1 cellular context compared by ENCODE assay signal in the genomic region with DNA sequence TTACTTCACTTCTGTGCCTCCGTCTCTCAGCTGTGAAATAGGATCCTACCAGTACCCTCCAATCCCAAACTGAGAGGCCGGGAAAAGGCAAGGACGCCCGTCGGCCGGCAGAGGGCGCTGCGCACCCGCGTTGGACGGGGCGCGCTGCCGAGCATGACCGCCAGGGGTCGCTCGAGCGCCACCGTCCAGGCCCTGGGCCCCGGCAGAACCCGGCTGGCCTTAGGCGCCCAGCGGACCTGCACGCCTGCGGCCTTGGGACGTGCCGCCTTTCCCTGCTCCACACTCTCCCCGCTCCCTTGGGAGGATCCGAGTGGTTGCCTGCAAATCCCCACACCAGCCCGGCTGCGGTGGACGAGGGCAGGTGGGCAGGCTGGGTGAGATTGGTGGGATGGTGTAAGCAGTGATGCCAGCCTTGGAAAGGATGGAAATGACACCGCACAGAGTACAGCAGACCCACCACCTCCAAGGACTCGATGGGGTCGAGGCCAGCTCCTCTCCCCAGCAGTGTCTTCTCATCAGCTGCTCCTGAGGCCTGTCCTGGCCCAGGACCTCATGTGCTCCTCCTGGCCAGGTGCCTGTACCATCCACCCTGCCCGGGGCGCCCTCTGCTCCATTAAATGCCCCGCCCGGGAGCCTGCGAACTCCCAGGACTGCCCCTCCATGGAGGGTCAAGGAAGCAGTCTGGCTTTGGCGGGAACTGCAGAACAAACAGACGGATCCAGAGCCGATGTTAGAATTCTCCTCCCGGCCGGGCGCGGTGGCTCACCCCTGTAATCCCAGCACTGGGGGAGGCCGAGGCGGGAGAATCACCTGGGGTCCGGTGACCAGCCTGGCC.
TF ChIP-seq lines count a peak whose summit lies in the region.

No MANE protein-coding gene starts in this region.

TF ChIP-seq in K562, 482 proteins besides CTCF, POLR2A, EP300 and RAD21 (continued from another document and continues in another):
- no peak for TF ChIP-seq ZNF12 (CRISPR knock-in tag; IDR thresholded peaks at IDR 0.05)
- TF ChIP-seq, protein P1, sequence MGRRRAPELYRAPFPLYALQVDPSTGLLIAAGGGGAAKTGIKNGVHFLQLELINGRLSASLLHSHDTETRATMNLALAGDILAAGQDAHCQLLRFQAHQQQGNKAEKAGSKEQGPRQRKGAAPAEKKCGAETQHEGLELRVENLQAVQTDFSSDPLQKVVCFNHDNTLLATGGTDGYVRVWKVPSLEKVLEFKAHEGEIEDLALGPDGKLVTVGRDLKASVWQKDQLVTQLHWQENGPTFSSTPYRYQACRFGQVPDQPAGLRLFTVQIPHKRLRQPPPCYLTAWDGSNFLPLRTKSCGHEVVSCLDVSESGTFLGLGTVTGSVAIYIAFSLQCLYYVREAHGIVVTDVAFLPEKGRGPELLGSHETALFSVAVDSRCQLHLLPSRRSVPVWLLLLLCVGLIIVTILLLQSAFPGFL (CRISPR knock-in tag; IDR thresholded peaks at IDR 0.05), result no peak
- TF ChIP-seq, protein P2, sequence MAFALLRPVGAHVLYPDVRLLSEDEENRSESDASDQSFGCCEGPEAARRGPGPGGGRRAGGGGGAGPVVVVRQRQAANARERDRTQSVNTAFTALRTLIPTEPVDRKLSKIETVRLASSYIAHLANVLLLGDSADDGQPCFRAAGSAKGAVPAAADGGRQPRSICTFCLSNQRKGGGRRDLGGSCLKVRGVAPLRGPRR (CRISPR knock-in tag; IDR thresholded peaks at IDR 0.05), result no peak
- TF ChIP-seq ZNF253 (CRISPR knock-in tag; conservative IDR thresholded peaks at IDR 0.05), result no peak
- no peak for TF ChIP-seq NFE2L1 (tag; IDR thresholded peaks at IDR 0.05; ENCODE audit: borderline replicate concordance, low read depth)
- TF ChIP-seq HNRNPK (IDR thresholded peaks at IDR 0.05; ENCODE audit: low read depth, low read length, poor library complexity, severe bottlenecking), result no peak
- TF ChIP-seq, protein P3, sequence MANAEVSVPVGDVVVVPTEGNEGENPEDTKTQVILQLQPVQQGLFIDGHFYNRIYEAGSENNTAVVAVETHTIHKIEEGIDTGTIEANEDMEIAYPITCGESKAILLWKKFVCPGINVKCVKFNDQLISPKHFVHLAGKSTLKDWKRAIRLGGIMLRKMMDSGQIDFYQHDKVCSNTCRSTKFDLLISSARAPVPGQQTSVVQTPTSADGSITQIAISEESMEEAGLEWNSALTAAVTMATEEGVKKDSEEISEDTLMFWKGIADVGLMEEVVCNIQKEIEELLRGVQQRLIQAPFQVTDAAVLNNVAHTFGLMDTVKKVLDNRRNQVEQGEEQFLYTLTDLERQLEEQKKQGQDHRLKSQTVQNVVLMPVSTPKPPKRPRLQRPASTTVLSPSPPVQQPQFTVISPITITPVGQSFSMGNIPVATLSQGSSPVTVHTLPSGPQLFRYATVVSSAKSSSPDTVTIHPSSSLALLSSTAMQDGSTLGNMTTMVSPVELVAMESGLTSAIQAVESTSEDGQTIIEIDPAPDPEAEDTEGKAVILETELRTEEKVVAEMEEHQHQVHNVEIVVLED (CRISPR knock-in tag; IDR thresholded peaks at IDR 0.05), result peak; percentile 35; the same call in 1 of the 2 replicates
- no peak for TF ChIP-seq PURB (CRISPR knock-in tag; IDR thresholded peaks at IDR 0.05; ENCODE audit: low read depth)
- TF ChIP-seq BRD4 (IDR thresholded peaks at IDR 0.05), result no peak
- TF ChIP-seq ESRRA (IDR thresholded peaks at IDR 0.05; ENCODE audit: borderline replicate concordance, low read depth), result peak; percentile 72
- 0 out of 4 replicates have a peak, but pooled peaks have one; percentile 6 to 52 for TF ChIP-seq TBL1XR1 (IDR thresholded peaks at IDR 0.05; ENCODE audit: low read length in 2 of 2)
- no peak for TF ChIP-seq PYGO2 (tag; IDR thresholded peaks at IDR 0.05)
- peak; percentile 54 for TF ChIP-seq SOX6 (IDR thresholded peaks at IDR 0.05)
- no peak for TF ChIP-seq PHF20 (IDR thresholded peaks at IDR 0.05; ENCODE audit: partially characterized antibody)
- no peak for TF ChIP-seq SP2 (IDR thresholded peaks at IDR 0.05; ENCODE audit: extremely low read depth, low read depth, low read length, poor library complexity, severe bottlenecking)
- TF ChIP-seq, protein P4, sequence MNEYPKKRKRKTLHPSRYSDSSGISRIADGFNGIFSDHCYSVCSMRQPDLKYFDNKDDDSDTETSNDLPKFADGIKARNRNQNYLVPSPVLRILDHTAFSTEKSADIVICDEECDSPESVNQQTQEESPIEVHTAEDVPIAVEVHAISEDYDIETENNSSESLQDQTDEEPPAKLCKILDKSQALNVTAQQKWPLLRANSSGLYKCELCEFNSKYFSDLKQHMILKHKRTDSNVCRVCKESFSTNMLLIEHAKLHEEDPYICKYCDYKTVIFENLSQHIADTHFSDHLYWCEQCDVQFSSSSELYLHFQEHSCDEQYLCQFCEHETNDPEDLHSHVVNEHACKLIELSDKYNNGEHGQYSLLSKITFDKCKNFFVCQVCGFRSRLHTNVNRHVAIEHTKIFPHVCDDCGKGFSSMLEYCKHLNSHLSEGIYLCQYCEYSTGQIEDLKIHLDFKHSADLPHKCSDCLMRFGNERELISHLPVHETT (CRISPR knock-in tag; conservative IDR thresholded peaks at IDR 0.05 in 1 of 2, IDR thresholded peaks at IDR 0.05 in 1 of 2), result no peak
- TF ChIP-seq, protein P5, sequence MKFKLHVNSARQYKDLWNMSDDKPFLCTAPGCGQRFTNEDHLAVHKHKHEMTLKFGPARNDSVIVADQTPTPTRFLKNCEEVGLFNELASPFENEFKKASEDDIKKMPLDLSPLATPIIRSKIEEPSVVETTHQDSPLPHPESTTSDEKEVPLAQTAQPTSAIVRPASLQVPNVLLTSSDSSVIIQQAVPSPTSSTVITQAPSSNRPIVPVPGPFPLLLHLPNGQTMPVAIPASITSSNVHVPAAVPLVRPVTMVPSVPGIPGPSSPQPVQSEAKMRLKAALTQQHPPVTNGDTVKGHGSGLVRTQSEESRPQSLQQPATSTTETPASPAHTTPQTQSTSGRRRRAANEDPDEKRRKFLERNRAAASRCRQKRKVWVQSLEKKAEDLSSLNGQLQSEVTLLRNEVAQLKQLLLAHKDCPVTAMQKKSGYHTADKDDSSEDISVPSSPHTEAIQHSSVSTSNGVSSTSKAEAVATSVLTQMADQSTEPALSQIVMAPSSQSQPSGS (CRISPR knock-in tag; IDR thresholded peaks at IDR 0.05), result no peak
- TF ChIP-seq KDM2B (CRISPR knock-in tag; IDR thresholded peaks at IDR 0.05), result no peak
- no peak for TF ChIP-seq CSDE1 (IDR thresholded peaks at IDR 0.05)
- TF ChIP-seq, protein P6, sequence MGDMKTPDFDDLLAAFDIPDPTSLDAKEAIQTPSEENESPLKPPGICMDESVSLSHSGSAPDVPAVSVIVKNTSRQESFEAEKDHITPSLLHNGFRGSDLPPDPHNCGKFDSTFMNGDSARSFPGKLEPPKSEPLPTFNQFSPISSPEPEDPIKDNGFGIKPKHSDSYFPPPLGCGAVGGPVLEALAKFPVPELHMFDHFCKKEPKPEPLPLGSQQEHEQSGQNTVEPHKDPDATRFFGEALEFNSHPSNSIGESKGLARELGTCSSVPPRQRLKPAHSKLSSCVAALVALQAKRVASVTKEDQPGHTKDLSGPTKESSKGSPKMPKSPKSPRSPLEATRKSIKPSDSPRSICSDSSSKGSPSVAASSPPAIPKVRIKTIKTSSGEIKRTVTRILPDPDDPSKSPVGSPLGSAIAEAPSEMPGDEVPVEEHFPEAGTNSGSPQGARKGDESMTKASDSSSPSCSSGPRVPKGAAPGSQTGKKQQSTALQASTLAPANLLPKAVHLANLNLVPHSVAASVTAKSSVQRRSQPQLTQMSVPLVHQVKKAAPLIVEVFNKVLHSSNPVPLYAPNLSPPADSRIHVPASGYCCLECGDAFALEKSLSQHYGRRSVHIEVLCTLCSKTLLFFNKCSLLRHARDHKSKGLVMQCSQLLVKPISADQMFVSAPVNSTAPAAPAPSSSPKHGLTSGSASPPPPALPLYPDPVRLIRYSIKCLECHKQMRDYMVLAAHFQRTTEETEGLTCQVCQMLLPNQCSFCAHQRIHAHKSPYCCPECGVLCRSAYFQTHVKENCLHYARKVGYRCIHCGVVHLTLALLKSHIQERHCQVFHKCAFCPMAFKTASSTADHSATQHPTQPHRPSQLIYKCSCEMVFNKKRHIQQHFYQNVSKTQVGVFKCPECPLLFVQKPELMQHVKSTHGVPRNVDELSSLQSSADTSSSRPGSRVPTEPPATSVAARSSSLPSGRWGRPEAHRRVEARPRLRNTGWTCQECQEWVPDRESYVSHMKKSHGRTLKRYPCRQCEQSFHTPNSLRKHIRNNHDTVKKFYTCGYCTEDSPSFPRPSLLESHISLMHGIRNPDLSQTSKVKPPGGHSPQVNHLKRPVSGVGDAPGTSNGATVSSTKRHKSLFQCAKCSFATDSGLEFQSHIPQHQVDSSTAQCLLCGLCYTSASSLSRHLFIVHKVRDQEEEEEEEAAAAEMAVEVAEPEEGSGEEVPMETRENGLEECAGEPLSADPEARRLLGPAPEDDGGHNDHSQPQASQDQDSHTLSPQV (IDR thresholded peaks at IDR 0.05), result peak; percentile 89
- TF ChIP-seq DACH1 (IDR thresholded peaks at IDR 0.05; ENCODE audit: partially characterized antibody), result no peak
- no peak for TF ChIP-seq ZNF143 (CRISPR knock-in tag; IDR thresholded peaks at IDR 0.05)
- TF ChIP-seq STAT5A (IDR thresholded peaks at IDR 0.05; ENCODE audit: borderline replicate concordance, low read length), result no peak
- TF ChIP-seq, protein P7, sequence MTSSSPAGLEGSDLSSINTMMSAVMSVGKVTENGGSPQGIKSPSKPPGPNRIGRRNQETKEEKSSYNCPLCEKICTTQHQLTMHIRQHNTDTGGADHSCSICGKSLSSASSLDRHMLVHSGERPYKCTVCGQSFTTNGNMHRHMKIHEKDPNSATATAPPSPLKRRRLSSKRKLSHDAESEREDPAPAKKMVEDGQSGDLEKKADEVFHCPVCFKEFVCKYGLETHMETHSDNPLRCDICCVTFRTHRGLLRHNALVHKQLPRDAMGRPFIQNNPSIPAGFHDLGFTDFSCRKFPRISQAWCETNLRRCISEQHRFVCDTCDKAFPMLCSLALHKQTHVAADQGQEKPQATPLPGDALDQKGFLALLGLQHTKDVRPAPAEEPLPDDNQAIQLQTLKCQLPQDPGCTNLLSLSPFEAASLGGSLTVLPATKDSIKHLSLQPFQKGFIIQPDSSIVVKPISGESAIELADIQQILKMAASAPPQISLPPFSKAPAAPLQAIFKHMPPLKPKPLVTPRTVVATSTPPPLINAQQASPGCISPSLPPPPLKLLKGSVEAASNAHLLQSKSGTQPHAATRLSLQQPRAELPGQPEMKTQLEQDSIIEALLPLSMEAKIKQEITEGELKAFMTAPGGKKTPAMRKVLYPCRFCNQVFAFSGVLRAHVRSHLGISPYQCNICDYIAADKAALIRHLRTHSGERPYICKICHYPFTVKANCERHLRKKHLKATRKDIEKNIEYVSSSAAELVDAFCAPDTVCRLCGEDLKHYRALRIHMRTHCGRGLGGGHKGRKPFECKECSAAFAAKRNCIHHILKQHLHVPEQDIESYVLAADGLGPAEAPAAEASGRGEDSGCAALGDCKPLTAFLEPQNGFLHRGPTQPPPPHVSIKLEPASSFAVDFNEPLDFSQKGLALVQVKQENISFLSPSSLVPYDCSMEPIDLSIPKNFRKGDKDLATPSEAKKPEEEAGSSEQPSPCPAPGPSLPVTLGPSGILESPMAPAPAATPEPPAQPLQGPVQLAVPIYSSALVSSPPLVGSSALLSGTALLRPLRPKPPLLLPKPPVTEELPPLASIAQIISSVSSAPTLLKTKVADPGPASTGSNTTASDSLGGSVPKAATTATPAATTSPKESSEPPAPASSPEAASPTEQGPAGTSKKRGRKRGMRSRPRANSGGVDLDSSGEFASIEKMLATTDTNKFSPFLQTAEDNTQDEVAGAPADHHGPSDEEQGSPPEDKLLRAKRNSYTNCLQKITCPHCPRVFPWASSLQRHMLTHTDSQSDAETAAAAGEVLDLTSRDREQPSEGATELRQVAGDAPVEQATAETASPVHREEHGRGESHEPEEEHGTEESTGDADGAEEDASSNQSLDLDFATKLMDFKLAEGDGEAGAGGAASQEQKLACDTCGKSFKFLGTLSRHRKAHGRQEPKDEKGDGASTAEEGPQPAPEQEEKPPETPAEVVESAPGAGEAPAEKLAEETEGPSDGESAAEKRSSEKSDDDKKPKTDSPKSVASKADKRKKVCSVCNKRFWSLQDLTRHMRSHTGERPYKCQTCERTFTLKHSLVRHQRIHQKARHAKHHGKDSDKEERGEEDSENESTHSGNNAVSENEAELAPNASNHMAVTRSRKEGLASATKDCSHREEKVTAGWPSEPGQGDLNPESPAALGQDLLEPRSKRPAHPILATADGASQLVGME (CRISPR knock-in tag; IDR thresholded peaks at IDR 0.05), result 0 out of 2 replicates have a peak, but pooled peaks have one; percentile 43
- no peak for TF ChIP-seq EWSR1 (IDR thresholded peaks at IDR 0.05; ENCODE audit: borderline replicate concordance, low read depth, partially characterized antibody)
- TF ChIP-seq CHD4 (IDR thresholded peaks at IDR 0.05; ENCODE audit: insufficient read depth, insufficient replicate concordance, low read depth, low read length, poor library complexity, severe bottlenecking), result no peak
- peak; percentile 61 for TF ChIP-seq CXXC5 (CRISPR knock-in tag; IDR thresholded peaks at IDR 0.05)
- TF ChIP-seq GTF2E2 (tag; IDR thresholded peaks at IDR 0.05), result no peak
- no peak for TF ChIP-seq POLR2H (tag; IDR thresholded peaks at IDR 0.05; ENCODE audit: low read depth)
- TF ChIP-seq, protein P8, sequence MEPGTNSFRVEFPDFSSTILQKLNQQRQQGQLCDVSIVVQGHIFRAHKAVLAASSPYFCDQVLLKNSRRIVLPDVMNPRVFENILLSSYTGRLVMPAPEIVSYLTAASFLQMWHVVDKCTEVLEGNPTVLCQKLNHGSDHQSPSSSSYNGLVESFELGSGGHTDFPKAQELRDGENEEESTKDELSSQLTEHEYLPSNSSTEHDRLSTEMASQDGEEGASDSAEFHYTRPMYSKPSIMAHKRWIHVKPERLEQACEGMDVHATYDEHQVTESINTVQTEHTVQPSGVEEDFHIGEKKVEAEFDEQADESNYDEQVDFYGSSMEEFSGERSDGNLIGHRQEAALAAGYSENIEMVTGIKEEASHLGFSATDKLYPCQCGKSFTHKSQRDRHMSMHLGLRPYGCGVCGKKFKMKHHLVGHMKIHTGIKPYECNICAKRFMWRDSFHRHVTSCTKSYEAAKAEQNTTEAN (CRISPR knock-in tag; IDR thresholded peaks at IDR 0.05), result no peak
- no peak for TF ChIP-seq KAT8 (IDR thresholded peaks at IDR 0.05; ENCODE audit: low read depth)
- no peak for TF ChIP-seq SIRT6 (IDR thresholded peaks at IDR 0.05; ENCODE audit: low read depth, low read length)
- no peak for TF ChIP-seq BACH1 (tag; IDR thresholded peaks at IDR 0.05)
- no peak for TF ChIP-seq FOXK2 (conservative IDR thresholded peaks at IDR 0.05 in 1 of 2, IDR thresholded peaks at IDR 0.05 in 1 of 2; ENCODE audit: low read depth in 2 of 2)
- no peak for TF ChIP-seq MXI1 (IDR thresholded peaks at IDR 0.05; ENCODE audit: low read depth, low read length)
- TF ChIP-seq, protein P9, sequence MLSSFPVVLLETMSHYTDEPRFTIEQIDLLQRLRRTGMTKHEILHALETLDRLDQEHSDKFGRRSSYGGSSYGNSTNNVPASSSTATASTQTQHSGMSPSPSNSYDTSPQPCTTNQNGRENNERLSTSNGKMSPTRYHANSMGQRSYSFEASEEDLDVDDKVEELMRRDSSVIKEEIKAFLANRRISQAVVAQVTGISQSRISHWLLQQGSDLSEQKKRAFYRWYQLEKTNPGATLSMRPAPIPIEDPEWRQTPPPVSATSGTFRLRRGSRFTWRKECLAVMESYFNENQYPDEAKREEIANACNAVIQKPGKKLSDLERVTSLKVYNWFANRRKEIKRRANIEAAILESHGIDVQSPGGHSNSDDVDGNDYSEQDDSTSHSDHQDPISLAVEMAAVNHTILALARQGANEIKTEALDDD (IDR thresholded peaks at IDR 0.05), result no peak
- TF ChIP-seq PTTG1 (tag; IDR thresholded peaks at IDR 0.05; ENCODE audit: low read depth), result no peak
- TF ChIP-seq KAT2B (IDR thresholded peaks at IDR 0.05; ENCODE audit: low read depth, low read length), result no peak
- peak; percentile 49 for TF ChIP-seq HMGN3 (IDR thresholded peaks at IDR 0.05; ENCODE audit: borderline replicate concordance, extremely low read depth, insufficient read length, low read depth, low read length)
- peak; percentile 83 for TF ChIP-seq KLF16 (IDR thresholded peaks at IDR 0.05)
- TF ChIP-seq ZNF197 (CRISPR knock-in tag; IDR thresholded peaks at IDR 0.05; ENCODE audit: low read depth), result no peak
